Comparison of ENCODE assay signal across 1 cellular context in the genomic region with DNA sequence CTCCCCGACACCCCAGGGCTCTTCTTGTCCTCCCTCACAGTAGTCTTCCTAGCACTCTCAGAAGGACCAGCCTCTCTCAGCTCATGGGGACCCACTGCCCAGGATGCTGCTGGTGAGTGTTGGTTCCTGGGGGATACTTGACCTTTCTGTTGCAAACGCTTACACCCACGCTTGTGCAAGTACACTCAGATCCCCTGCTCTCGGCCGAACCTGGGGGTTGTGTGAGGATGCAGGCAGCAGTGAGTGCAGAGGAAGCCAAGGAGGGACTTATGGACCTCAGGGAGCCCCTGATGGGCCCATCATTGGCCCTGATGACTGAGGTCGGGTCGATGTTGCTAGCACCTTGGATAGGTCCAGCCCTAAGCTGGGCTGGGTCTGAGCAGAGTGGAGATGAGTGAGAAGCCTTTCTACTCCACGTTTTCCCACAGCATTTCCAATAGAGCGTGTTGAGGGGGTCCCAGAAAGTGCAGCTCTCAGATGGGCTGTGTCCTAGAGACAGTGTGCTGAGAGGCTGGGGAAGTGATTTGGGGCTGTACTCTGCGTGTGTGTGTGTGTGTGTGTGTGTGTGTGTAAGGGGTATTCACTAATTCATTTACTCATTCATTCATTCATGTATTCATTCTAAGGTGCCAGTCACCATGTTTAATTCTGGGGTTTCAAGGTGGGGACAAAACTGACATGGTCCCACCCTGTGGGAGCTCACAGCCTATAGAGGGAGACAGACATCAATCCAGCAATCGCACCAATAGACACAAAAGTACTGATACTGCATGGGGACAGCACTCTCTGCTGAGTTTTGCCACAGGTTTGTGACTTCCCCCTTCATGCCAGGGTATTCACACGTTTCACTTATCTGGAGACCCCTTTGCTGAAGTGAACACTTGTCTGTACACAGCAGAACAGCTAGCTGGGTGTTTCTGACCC.
TF ChIP-seq lines count a peak whose summit lies in the region.

No MANE protein-coding gene starts in this region.

TF ChIP-seq in H1, 55 proteins besides CTCF, POLR2A, EP300 and RAD21:
- TF ChIP-seq, protein P1, sequence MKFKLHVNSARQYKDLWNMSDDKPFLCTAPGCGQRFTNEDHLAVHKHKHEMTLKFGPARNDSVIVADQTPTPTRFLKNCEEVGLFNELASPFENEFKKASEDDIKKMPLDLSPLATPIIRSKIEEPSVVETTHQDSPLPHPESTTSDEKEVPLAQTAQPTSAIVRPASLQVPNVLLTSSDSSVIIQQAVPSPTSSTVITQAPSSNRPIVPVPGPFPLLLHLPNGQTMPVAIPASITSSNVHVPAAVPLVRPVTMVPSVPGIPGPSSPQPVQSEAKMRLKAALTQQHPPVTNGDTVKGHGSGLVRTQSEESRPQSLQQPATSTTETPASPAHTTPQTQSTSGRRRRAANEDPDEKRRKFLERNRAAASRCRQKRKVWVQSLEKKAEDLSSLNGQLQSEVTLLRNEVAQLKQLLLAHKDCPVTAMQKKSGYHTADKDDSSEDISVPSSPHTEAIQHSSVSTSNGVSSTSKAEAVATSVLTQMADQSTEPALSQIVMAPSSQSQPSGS (IDR thresholded peaks at IDR 0.05; ENCODE audit: low read length): no peak
- TF ChIP-seq YY1 (IDR thresholded peaks at IDR 0.05; ENCODE audit: low read depth, low read length) (no peak), SRF (IDR thresholded peaks at IDR 0.05; ENCODE audit: low read depth, low read length) (no peak), PHF8 (conservative IDR thresholded peaks at IDR 0.05; ENCODE audit: low read depth, low read length) (no peak), KDM5A (IDR thresholded peaks at IDR 0.05; ENCODE audit: low read length) (no peak), RXRA (IDR thresholded peaks at IDR 0.05; ENCODE audit: insufficient read depth, low read depth, low read length) (no peak), TBP (IDR thresholded peaks at IDR 0.05; ENCODE audit: low read depth, low read length) (no peak), SP2 (IDR thresholded peaks at IDR 0.05; ENCODE audit: low read length) (no peak), BRCA1 (IDR thresholded peaks at IDR 0.05; ENCODE audit: low read depth, low read length) (no peak), SIRT6 (IDR thresholded peaks at IDR 0.05; ENCODE audit: low read length) (no peak), SUZ12 (IDR thresholded peaks at IDR 0.05; ENCODE audit: low read length) (no peak), SP1 (IDR thresholded peaks at IDR 0.05; ENCODE audit: low read depth, low read length) (no peak), POU5F1 (IDR thresholded peaks at IDR 0.05; ENCODE audit: low read depth, low read length) (no peak), ZNF274 (IDR thresholded peaks at IDR 0.05; ENCODE audit: borderline replicate concordance, extremely low read depth, low read length) (no peak), SAP30 (IDR thresholded peaks at IDR 0.05; ENCODE audit: insufficient read depth, insufficient replicate concordance, low read length) (no peak)
- TF ChIP-seq, protein P2, sequence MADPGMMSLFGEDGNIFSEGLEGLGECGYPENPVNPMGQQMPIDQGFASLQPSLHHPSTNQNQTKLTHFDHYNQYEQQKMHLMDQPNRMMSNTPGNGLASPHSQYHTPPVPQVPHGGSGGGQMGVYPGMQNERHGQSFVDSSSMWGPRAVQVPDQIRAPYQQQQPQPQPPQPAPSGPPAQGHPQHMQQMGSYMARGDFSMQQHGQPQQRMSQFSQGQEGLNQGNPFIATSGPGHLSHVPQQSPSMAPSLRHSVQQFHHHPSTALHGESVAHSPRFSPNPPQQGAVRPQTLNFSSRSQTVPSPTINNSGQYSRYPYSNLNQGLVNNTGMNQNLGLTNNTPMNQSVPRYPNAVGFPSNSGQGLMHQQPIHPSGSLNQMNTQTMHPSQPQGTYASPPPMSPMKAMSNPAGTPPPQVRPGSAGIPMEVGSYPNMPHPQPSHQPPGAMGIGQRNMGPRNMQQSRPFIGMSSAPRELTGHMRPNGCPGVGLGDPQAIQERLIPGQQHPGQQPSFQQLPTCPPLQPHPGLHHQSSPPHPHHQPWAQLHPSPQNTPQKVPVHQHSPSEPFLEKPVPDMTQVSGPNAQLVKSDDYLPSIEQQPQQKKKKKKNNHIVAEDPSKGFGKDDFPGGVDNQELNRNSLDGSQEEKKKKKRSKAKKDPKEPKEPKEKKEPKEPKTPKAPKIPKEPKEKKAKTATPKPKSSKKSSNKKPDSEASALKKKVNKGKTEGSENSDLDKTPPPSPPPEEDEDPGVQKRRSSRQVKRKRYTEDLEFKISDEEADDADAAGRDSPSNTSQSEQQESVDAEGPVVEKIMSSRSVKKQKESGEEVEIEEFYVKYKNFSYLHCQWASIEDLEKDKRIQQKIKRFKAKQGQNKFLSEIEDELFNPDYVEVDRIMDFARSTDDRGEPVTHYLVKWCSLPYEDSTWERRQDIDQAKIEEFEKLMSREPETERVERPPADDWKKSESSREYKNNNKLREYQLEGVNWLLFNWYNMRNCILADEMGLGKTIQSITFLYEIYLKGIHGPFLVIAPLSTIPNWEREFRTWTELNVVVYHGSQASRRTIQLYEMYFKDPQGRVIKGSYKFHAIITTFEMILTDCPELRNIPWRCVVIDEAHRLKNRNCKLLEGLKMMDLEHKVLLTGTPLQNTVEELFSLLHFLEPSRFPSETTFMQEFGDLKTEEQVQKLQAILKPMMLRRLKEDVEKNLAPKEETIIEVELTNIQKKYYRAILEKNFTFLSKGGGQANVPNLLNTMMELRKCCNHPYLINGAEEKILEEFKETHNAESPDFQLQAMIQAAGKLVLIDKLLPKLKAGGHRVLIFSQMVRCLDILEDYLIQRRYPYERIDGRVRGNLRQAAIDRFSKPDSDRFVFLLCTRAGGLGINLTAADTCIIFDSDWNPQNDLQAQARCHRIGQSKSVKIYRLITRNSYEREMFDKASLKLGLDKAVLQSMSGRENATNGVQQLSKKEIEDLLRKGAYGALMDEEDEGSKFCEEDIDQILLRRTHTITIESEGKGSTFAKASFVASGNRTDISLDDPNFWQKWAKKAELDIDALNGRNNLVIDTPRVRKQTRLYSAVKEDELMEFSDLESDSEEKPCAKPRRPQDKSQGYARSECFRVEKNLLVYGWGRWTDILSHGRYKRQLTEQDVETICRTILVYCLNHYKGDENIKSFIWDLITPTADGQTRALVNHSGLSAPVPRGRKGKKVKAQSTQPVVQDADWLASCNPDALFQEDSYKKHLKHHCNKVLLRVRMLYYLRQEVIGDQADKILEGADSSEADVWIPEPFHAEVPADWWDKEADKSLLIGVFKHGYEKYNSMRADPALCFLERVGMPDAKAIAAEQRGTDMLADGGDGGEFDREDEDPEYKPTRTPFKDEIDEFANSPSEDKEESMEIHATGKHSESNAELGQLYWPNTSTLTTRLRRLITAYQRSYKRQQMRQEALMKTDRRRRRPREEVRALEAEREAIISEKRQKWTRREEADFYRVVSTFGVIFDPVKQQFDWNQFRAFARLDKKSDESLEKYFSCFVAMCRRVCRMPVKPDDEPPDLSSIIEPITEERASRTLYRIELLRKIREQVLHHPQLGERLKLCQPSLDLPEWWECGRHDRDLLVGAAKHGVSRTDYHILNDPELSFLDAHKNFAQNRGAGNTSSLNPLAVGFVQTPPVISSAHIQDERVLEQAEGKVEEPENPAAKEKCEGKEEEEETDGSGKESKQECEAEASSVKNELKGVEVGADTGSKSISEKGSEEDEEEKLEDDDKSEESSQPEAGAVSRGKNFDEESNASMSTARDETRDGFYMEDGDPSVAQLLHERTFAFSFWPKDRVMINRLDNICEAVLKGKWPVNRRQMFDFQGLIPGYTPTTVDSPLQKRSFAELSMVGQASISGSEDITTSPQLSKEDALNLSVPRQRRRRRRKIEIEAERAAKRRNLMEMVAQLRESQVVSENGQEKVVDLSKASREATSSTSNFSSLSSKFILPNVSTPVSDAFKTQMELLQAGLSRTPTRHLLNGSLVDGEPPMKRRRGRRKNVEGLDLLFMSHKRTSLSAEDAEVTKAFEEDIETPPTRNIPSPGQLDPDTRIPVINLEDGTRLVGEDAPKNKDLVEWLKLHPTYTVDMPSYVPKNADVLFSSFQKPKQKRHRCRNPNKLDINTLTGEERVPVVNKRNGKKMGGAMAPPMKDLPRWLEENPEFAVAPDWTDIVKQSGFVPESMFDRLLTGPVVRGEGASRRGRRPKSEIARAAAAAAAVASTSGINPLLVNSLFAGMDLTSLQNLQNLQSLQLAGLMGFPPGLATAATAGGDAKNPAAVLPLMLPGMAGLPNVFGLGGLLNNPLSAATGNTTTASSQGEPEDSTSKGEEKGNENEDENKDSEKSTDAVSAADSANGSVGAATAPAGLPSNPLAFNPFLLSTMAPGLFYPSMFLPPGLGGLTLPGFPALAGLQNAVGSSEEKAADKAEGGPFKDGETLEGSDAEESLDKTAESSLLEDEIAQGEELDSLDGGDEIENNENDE (IDR thresholded peaks at IDR 0.05; ENCODE audit: insufficient replicate concordance, low read length): no peak
